7 cellular contexts compared by ENCODE assay signal in genomic region chr1:148522072-148522471, GRCh38. TPM values are rescaled to one million over a fixed set of nuclear protein-coding genes. Genes with fewer than 3 reads are reported as not detected.
DNase-seq lines count a peak whose midpoint lies in the region; ATAC-seq and TF ChIP-seq lines count a peak whose summit lies in the region.
"Not testable (repeated sequence)": the region's sequence is repeated elsewhere in the genome, so short reads cannot be mapped to it uniquely, and the experiment has no call there.

No MANE protein-coding gene starts in this region.

- H3K4me1 ChIP-seq in HUES6 (ENCODE audit: control insufficient read depth, insufficient read depth, low read length); NT2/D1 (ENCODE audit: insufficient read depth, insufficient read length); spleen: not testable (repeated sequence)

- H3K4me3 Mint-ChIP-seq in activated CD8-positive, alpha-beta T cell treated with anti-CD3 and anti-CD28 coated beads for 36 hours, result peak overlapping the region; percentile 76

- peak overlapping the region; percentile 64 for H3K9ac ChIP-seq in HUES6 (ENCODE audit: low read length)
- H3K9ac ChIP-seq in NT2/D1 (ENCODE audit: insufficient read length, low read depth), result not testable (repeated sequence)

- CTCF ChIA-PET in activated CD8-positive, alpha-beta T cell treated with anti-CD3 and anti-CD28 coated beads for 36 hours (lab: Charles Lee), result not testable (repeated sequence)

- not testable (repeated sequence) for TF ChIP-seq POLR2A in spleen (IDR thresholded peaks at IDR 0.05)

- POLR2A ChIA-PET in activated CD8-positive, alpha-beta T cell treated with anti-CD3 and anti-CD28 coated beads for 36 hours (lab: Charles Lee), result interaction anchor here (1.3 to 1.7 kb wide), 3 partner anchors 134 to 159 kb away, joined by 3 to 22 read pairs (median 4); no protein-coding TSS in a partner anchor

- H3K4me1 Mint-ChIP-seq in activated CD8-positive, alpha-beta T cell treated with anti-CD3 and anti-CD28 coated beads for 36 hours (ENCODE audit: low read depth), result not testable (repeated sequence)

- ATAC-seq in GM19328 (IDR thresholded peaks at IDR 0.05; ENCODE audit: unreplicated experiment) (peak; percentile 47), left colon (peak; percentile 84)
- peak; percentile 54 for ATAC-seq in activated CD8-positive, alpha-beta T cell treated with anti-CD3 and anti-CD28 coated beads for 36 hours

- H3K27me3 Mint-ChIP-seq in activated CD8-positive, alpha-beta T cell treated with anti-CD3 and anti-CD28 coated beads for 36 hours, result not testable (repeated sequence)

- H3K27ac Mint-ChIP-seq in activated CD8-positive, alpha-beta T cell treated with anti-CD3 and anti-CD28 coated beads for 36 hours, result peak overlapping the region; percentile 97

- 0 to 3% (median 1%) methylated on average over 16 to 18 of the region's 23 CpGs for WGBS in spleen, 5 donors

- H3K4me3 ChIP-seq in HUES6 (ENCODE audit: low read depth, low read length) (0 out of 2 replicates have a peak overlapping the region, but pooled peaks have one; percentile 25), choroid plexus epithelial cell (ENCODE audit: low read depth, low read length) (peak overlapping the region; percentile 44), spleen (peak overlapping the region in 4 of 8 donors; percentile 15 to 69 (median 42))
- not testable (repeated sequence) for H3K4me3 ChIP-seq in NT2/D1 (ENCODE audit: insufficient read length, low read depth)

- H3K36me3 ChIP-seq in HUES6 (ENCODE audit: control insufficient read depth, insufficient read depth, low read length); NT2/D1 (ENCODE audit: insufficient read depth, insufficient read length, low read length); spleen: not testable (repeated sequence)

- TF ChIP-seq CTCF in activated CD8-positive, alpha-beta T cell treated with anti-CD3 and anti-CD28 coated beads for 36 hours (IDR thresholded peaks at IDR 0.05); choroid plexus epithelial cell (conservative IDR thresholded peaks at IDR 0.05; ENCODE audit: low read depth, low read length); spleen (IDR thresholded peaks at IDR 0.05 in 8 of 11, conservative IDR thresholded peaks at IDR 0.05 in 3 of 11): not testable (repeated sequence)

- H3K36me3 Mint-ChIP-seq in activated CD8-positive, alpha-beta T cell treated with anti-CD3 and anti-CD28 coated beads for 36 hours (ENCODE audit: low read depth), result not testable (repeated sequence)

- DNase-seq in NT2/D1 (ENCODE audit: low read depth, low spot score) (peak; percentile 80), choroid plexus epithelial cell (ENCODE audit: low read depth) (peak; percentile 93), left colon (peak; percentile 81 to 92), spleen (peak; percentile 95)
- peak; percentile 89 for DNase-seq in activated CD8-positive, alpha-beta T cell treated with anti-CD3 and anti-CD28 coated beads for 36 hours

- H3K9me3 ChIP-seq in HUES6 (ENCODE audit: control insufficient read depth, insufficient read depth, low read depth, low read length); NT2/D1 (ENCODE audit: insufficient read depth, low read length); spleen: not testable (repeated sequence)

- H3K27ac ChIP-seq in HUES6 (ENCODE audit: low read depth, low read length), result not testable (repeated sequence)
- H3K27ac ChIP-seq in spleen, result peak overlapping the region in 7 of 8 donors; percentile 51 to 88 (median 78)

- intact Hi-C loops in activated CD8-positive, alpha-beta T cell treated with anti-CD3 and anti-CD28 coated beads for 36 hours (cut with micrococcal nuclease); left colon (cut with DNase I, micrococcal nuclease); spleen (cut with DNase I; ENCODE audit: low total_unique reads): not testable (repeated sequence)

- H3K9me3 Mint-ChIP-seq in activated CD8-positive, alpha-beta T cell treated with anti-CD3 and anti-CD28 coated beads for 36 hours, result not testable (repeated sequence)

- H3K27me3 ChIP-seq in HUES6 (ENCODE audit: control insufficient read depth, insufficient read depth, low read length); NT2/D1 (ENCODE audit: insufficient read depth, insufficient read length); spleen (replicated peaks in 1 of 7): not testable (repeated sequence)

RNA-seq across cellular contexts. Expression of gene PPIAL4G, which starts 39.0 kb away (rescaled TPM):
- total RNA-seq in activated CD8-positive, alpha-beta T cell treated with anti-CD3 and anti-CD28 coated beads for 36 hours, result under 1 TPM in 1 of 2 experiments, not detected in 1; 0.07 TPM
- total RNA-seq in left colon, result not detected
- 1 to 10 TPM in 1 of 7 donors, under 1 TPM in 6; 0.39 to 1.1 (median 0.79) TPM for total RNA-seq in spleen
- polyA plus RNA-seq in spleen, result under 1 TPM; 0.02 to 0.06 (median 0.02) TPM
